11 cellular contexts compared by ENCODE assay signal in the genomic region with DNA sequence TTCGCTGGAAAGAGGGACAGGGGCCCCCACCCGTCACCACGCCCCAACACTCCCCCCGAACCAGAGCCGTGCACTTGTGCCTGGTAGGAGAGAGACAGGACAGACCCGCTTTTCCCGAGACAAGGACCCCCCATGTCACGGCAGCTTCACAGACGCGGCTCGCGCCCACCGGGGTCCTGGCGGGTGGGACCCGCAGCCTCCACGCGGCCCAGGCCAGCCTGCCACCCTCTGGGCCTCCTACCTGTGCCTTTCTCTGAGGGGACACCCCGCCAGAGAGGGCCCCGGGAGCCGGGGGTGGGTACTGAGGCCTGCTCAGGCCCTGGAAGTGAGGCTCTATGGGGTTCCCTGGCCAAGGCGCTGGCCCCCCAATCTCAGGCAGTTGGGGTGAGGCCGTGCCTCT. TPM values are rescaled to one million over a fixed set of nuclear protein-coding genes. Genes with fewer than 3 reads are reported as not detected.
"Had no signal": no experiment of that assay in that cellular context is flagged by ENCODE, and none has a peak within 500 bp of the region (broad histone marks: within the 10 kb centered on the region; RNA-seq: fewer than 3 reads in every experiment).

No MANE protein-coding gene starts in this region.

- H3K27ac Mint-ChIP-seq: GM23338, H9, HFFc6 had no signal

- H3K36me3 ChIP-seq: HAP-1 had no signal

- DNase-seq: GM23248, GOT3, H7, H9, HCEC 1CT, HFFc6 had no signal

- H3K27ac ChIP-seq: GM23248 had no signal

- H3K4me3 Mint-ChIP-seq: GM23338, H9, HFFc6 had no signal

- H3K4me3 ChIP-seq: GM23248, GM23338, HAP-1 had no signal

- H3K4me1 ChIP-seq: HAP-1 had no signal

- H3K4me1 Mint-ChIP-seq: GM23338 had no signal

- ATAC-seq: GM23338, HCT116 had no signal

RNA-seq across cellular contexts. Expression of a gene that starts 4.0 kb away (rescaled TPM):
- total RNA-seq: GM23248, H4 had no signal

RNA-seq across cellular contexts. Expression of a gene that starts 51.7 kb away (rescaled TPM):
- total RNA-seq: GM23248, GM23338, H1, H4, H7, H9, HFFc6 had no signal
